Comparison of ENCODE assay signal across 11 cellular contexts in genomic region chr10:125024496-125025234, GRCh38.
DNase-seq lines count a peak whose midpoint lies in the region; ATAC-seq, FAIRE-seq and TF ChIP-seq lines count a peak whose summit lies in the region.
"Had no signal": no experiment of that assay in that cellular context is flagged by ENCODE, and none has a peak within 500 bp of the region (broad histone marks: within the 10 kb centered on the region; RNA-seq: fewer than 3 reads in every experiment).

No MANE protein-coding gene starts in this region.

- in situ Hi-C loops in GM13976 (cut with MboI; ENCODE audit: low sequenced_read_pairs, unreplicated experiment) = no loop called here

- H3K4me1 Mint-ChIP-seq in chondrocyte (ENCODE audit: low read depth) = peaks cover 72% of the 10 kb centered on the region
- H3K4me1 Mint-ChIP-seq in osteocyte (ENCODE audit: unreplicated experiment) = peaks cover 50% of the 10 kb centered on the region

- H3K4me3 Mint-ChIP-seq in chondrocyte (ENCODE audit: unreplicated experiment) (no peak overlapping the region), osteocyte (ENCODE audit: unreplicated experiment) (no peak overlapping the region)
- H3K4me3 Mint-ChIP-seq: activated T-cell treated with anti-CD3 and anti-CD28 coated beads, Interleukin-2, amount 50 U/mL, for 4 hours; dendritic cell treated with granulocyte-macrophage colony-stimulating factor and Interleukin-4, amounts not matched to agents 40 ng/mL and 50 ng/mL, for 4 days had no signal

- H3K36me3 Mint-ChIP-seq in chondrocyte (ENCODE audit: low read depth) (peaks cover 12% of the 10 kb centered on the region), osteocyte (ENCODE audit: unreplicated experiment) (peaks cover 35% of the 10 kb centered on the region)

- DNase-seq in D721Med (ENCODE audit: insufficient read length, low spot score) (peak; percentile 55), NCI-H1436 treated with DMSO at 0.1 percent for 48 hours (lab: John Stamatoyannopoulos, UW) (peak; percentile 98), chondrocyte (ENCODE audit: low spot score) (no peak), osteocyte (ENCODE audit: extremely low spot score, unreplicated experiment) (no peak), NCI-H187 treated with DMSO at 0.1 percent for 48 hours (lab: John Stamatoyannopoulos, UW) (no peak), GM13976 (ENCODE audit: low spot score) (no peak), NCI-H2029 (lab: John Stamatoyannopoulos, UW) (no peak)
- DNase-seq: activated T-cell treated with anti-CD3 and anti-CD28 coated beads, Interleukin-2, amount 50 U/mL, for 4 hours; NCI-H1930 had no signal

- peak; percentile 46 for FAIRE-seq in D721Med (lab: Jason Lieb, UNC)

- H3K9me3 Mint-ChIP-seq in chondrocyte (ENCODE audit: low read depth) = no peaks in the 10 kb centered on the region
- H3K9me3 Mint-ChIP-seq in osteocyte (ENCODE audit: unreplicated experiment) = peaks cover under 1% of the 10 kb centered on the region
- H3K9me3 Mint-ChIP-seq: dendritic cell treated with granulocyte-macrophage colony-stimulating factor and Interleukin-4, amounts not matched to agents 40 ng/mL and 50 ng/mL, for 4 days had no signal

- H3K27me3 Mint-ChIP-seq in chondrocyte (ENCODE audit: low read depth) = no peaks in the 10 kb centered on the region
- H3K27me3 Mint-ChIP-seq in osteocyte (ENCODE audit: unreplicated experiment) = no peaks in the 10 kb centered on the region
- H3K27me3 Mint-ChIP-seq: dendritic cell treated with granulocyte-macrophage colony-stimulating factor and Interleukin-4, amounts not matched to agents 40 ng/mL and 50 ng/mL, for 4 days had no signal

- ATAC-seq in GM19455 (IDR thresholded peaks at IDR 0.05; ENCODE audit: unreplicated experiment) = no peak
- ATAC-seq: activated T-cell treated with anti-CD3 and anti-CD28 coated beads, Interleukin-2, amount 50 U/mL, for 4 hours had no signal

- H3K27ac Mint-ChIP-seq in chondrocyte (ENCODE audit: unreplicated experiment) (peak overlapping the region; percentile 58), osteocyte (ENCODE audit: unreplicated experiment) (peak overlapping the region; percentile 61)
- H3K27ac Mint-ChIP-seq: dendritic cell treated with granulocyte-macrophage colony-stimulating factor and Interleukin-4, amounts not matched to agents 40 ng/mL and 50 ng/mL, for 4 days had no signal

- TF ChIP-seq CTCF in D721Med (IDR thresholded peaks at IDR 0.05; ENCODE audit: insufficient read depth, missing control alignments) (no peak), chondrocyte (IDR thresholded peaks at IDR 0.05) (no peak), osteocyte (IDR thresholded peaks at IDR 0.05) (no peak), GM13976 (IDR thresholded peaks at IDR 0.05; ENCODE audit: borderline replicate concordance, control extremely low read depth, extremely low read depth, insufficient read depth, missing control alignments) (no peak)

Comparison
In these comparisons a context has a peak if more than half of its experiments do, and no peak if none do; other contexts are left out.
1. DNase-seq: peak in D721Med (single experiment) and NCI-H1436 treated with DMSO at 0.1 percent for 48 hours (single experiment); none in chondrocyte (single experiment), osteocyte (single experiment), NCI-H187 treated with DMSO at 0.1 percent for 48 hours (single experiment), GM13976 (single experiment) and NCI-H2029 (single experiment).